27 cellular contexts compared by ENCODE assay signal in the genomic region with DNA sequence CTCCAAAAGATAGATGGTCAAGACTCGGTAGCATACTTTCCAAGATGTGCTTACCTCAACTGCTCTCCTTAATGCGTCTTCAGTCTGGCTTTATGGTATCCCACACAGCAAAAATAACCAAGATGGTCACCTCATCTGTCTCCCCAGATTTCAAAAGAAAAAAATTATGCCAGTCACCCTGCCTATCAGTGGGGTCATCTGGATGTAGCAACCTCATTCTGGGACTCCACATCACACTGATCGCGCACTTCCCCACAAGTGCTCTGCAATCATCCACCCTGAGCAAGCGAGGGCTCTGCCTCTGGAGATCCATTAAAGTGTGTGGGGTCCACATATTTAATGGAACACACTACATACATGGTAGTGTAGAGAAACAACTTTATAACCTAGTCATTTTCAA.
"Had no signal": no experiment of that assay in that cellular context is flagged by ENCODE, and none has a peak within 500 bp of the region (broad histone marks: within the 10 kb centered on the region; RNA-seq: fewer than 3 reads in every experiment).

No MANE protein-coding gene starts in this region.

- H3K27ac Mint-ChIP-seq: activated CD4-positive, alpha-beta memory T cell treated with anti-CD3 and anti-CD28 coated beads for 36 hours; T-helper 2 cell treated with Interferon-gamma antibody and Interleukin-4, amounts not matched to agents 5 μg/mL and 100 μg/mL, for 36 hours had no signal

- H3K27ac ChIP-seq: SJCRH30, SK-N-MC had no signal

- H3K4me1 Mint-ChIP-seq: brain had no signal

- DNase-seq: activated CD4-positive, alpha-beta memory T cell treated with anti-CD3 and anti-CD28 coated beads for 36 hours; activated CD4-positive, alpha-beta T cell treated with anti-CD3 and anti-CD28 coated beads for 4 hours; activated CD4-positive, alpha-beta T cell treated with anti-CD3 and anti-CD28 coated beads, Interleukin-2, amount 50 U/mL, for 1 hour; activated CD4-positive, CD25-positive, alpha-beta regulatory T cell treated with anti-CD3 and anti-CD28 coated beads, Interleukin-2, amount 50 U/mL, for 72 hours; activated CD8-positive, alpha-beta memory T cell treated with anti-CD3 and anti-CD28 coated beads, Interleukin-2, amount 50 U/mL, for 4 hours; activated effector memory CD4-positive, alpha-beta T cell treated with Interleukin-2 at 50 U/mL for 16 hours; activated naive CD4-positive, alpha-beta T cell treated with anti-CD3 and anti-CD28 coated beads, Interleukin-2, amount 50 U/mL, for 16 hours; activated T-cell treated with anti-CD3 and anti-CD28 coated beads, Interleukin-2, amount 50 U/mL, for 48 hours; anterior cingulate cortex; caudate nucleus; cerebellar nuclear complex; Karpas-422; KBM-7; MV-4-11; NCI-H1092; NCI-H1436 treated with DMSO at 0.1 percent for 48 hours; NCI-H1694 treated with DMSO at 0.1 percent for 48 hours; NCI-H2029; NCI-H345; NCI-H524 treated with DMSO at 0.1 percent for 48 hours; SHP77; SJCRH30 had no signal

- H3K27me3 ChIP-seq: SJCRH30 had no signal

- H3K4me3 ChIP-seq: SJCRH30, SK-N-MC had no signal

- ATAC-seq: Panc1 had no signal

- H3K9me3 Mint-ChIP-seq: activated CD4-positive, alpha-beta memory T cell treated with anti-CD3 and anti-CD28 coated beads for 36 hours; brain; T-helper 2 cell treated with Interferon-gamma antibody and Interleukin-4, amounts not matched to agents 5 μg/mL and 100 μg/mL, for 36 hours had no signal

- H3K4me1 ChIP-seq: SJCRH30 had no signal

- FAIRE-seq: bronchial epithelial cell had no signal

- H3K27me3 Mint-ChIP-seq: activated CD4-positive, alpha-beta memory T cell treated with anti-CD3 and anti-CD28 coated beads for 36 hours; brain had no signal

- H3K4me3 Mint-ChIP-seq: activated CD4-positive, alpha-beta memory T cell treated with anti-CD3 and anti-CD28 coated beads for 36 hours; brain; T-helper 2 cell treated with Interferon-gamma antibody and Interleukin-4, amounts not matched to agents 5 μg/mL and 100 μg/mL, for 36 hours had no signal
